ENCODE assay signal across 8 cellular contexts in genomic region chr13:50080158-50080855, GRCh38.
DNase-seq lines count a peak whose midpoint lies in the region; ATAC-seq and TF ChIP-seq lines count a peak whose summit lies in the region.

No MANE protein-coding gene starts in this region.

- CTCF ChIA-PET in WTC11 (lab: Charles Lee) = interaction anchor here (0.6 to 4.5 kb wide), 8 partner anchors 46 to 832 kb away, joined by 3 to 41 read pairs (median 4); partner anchors contain the start of genes SPRYD7 and TRIM13

- peaks cover 87% of the 10 kb centered on the region for H3K79me2 ChIP-seq in MM.1S (ENCODE audit: low read length)

- peaks cover 21% of the 10 kb centered on the region for H3F3A ChIP-seq in MM.1S (ENCODE audit: insufficient read depth, low read length)

- POLR2A ChIA-PET in WTC11 (lab: Charles Lee) = interaction anchor here (0.5 to 4.9 kb wide), 5 partner anchors 10 to 104 kb away, joined by 3 to 52 read pairs (median 3); partner anchors contain the start of gene TRIM13

- no peaks in the 10 kb centered on the region for H3K9me3 Mint-ChIP-seq in WTC11

- H3K4me2 ChIP-seq in MM.1S (ENCODE audit: low read depth, low read length) = peak overlapping the region; percentile 59

- no peaks in the 10 kb centered on the region for H3K9me2 ChIP-seq in MM.1S (replicated peaks; ENCODE audit: insufficient read depth, low read length)

- H3K27me3 ChIP-seq in MM.1S (replicated peaks; ENCODE audit: insufficient read depth, low read length) (no peaks in the 10 kb centered on the region), testis (no peaks in the 10 kb centered on the region)
- H3K27me3 ChIP-seq in effector memory CD4-positive, alpha-beta T cell (replicated peaks; ENCODE audit: control insufficient read depth, insufficient read depth, low read length, poor library complexity, severe bottlenecking) = no peaks in the 10 kb centered on the region

- peak overlapping the region; percentile 97 for H3K9ac ChIP-seq in MM.1S (ENCODE audit: low read length)

- H3K36me3 Mint-ChIP-seq in WTC11 = no peaks in the 10 kb centered on the region

- no peak for TF ChIP-seq CTCF in MM.1S (IDR thresholded peaks at IDR 0.05; ENCODE audit: low read length)
- TF ChIP-seq CTCF in WTC11 (IDR thresholded peaks at IDR 0.05) = no peak
- TF ChIP-seq CTCF in mucosa of descending colon (IDR thresholded peaks at IDR 0.05) = no peak
- no peak for TF ChIP-seq CTCF in testis (IDR thresholded peaks at IDR 0.05)

- H3K9me3 ChIP-seq in MM.1S (replicated peaks; ENCODE audit: insufficient read depth, low read length) (no peaks in the 10 kb centered on the region), mucosa of descending colon (no peaks in the 10 kb centered on the region), testis (no peaks in the 10 kb centered on the region)
- no peaks in the 10 kb centered on the region for H3K9me3 ChIP-seq in effector memory CD4-positive, alpha-beta T cell (ENCODE audit: control insufficient read depth, low read length)

- WGBS in testis, 2 donors = 12 to 15% methylated on average over 31 of the region's 31 CpGs

- intact Hi-C loops in mucosa of descending colon (cut with DNase I, micrococcal nuclease) = loop anchor here (5.0 to 10.0 kb wide), 4 partner anchors 42 to 454 kb away; partner anchors contain the start of gene TRIM13 (in 1 of the 2)
- intact Hi-C loops in testis (cut with DNase I; ENCODE audit: low total_unique reads) = loop anchor here (5.0 kb wide), 2 partner anchors 47 to 83 kb away; partner anchors contain the start of gene TRIM13

- H3K4me1 ChIP-seq in MM.1S (ENCODE audit: low read length) (0 out of 2 replicates have a peak, but pooled peaks cover 10% of the 10 kb centered on the region), mucosa of descending colon (ENCODE audit: low read depth) (peaks cover 6% of the 10 kb centered on the region), testis (peaks cover 8% of the 10 kb centered on the region)
- H3K4me1 ChIP-seq in effector memory CD4-positive, alpha-beta T cell (ENCODE audit: control insufficient read depth, insufficient read depth, low read length, poor library complexity, severe bottlenecking) = peaks cover 5% of the 10 kb centered on the region

- ATAC-seq in WTC11 = no peak
- ATAC-seq in mucosa of descending colon = no peak
- ATAC-seq in HG03342 (IDR thresholded peaks at IDR 0.05; ENCODE audit: unreplicated experiment) = no peak

- H3K27me3 Mint-ChIP-seq in WTC11 (ENCODE audit: low read depth) = peaks cover 9% of the 10 kb centered on the region; the same call in 1 of the 2 replicates

- no peak for TF ChIP-seq POLR2A in testis (IDR thresholded peaks at IDR 0.05)

- H3K27ac ChIP-seq in MM.1S (ENCODE audit: low read length) = peak overlapping the region; percentile 89; the same call in 1 of the 2 replicates
- peak overlapping the region; percentile 87 for H3K27ac ChIP-seq in effector memory CD4-positive, alpha-beta T cell (ENCODE audit: insufficient read depth, low read length, poor library complexity, severe bottlenecking)
- H3K27ac ChIP-seq in testis = peak overlapping the region; percentile 87 to 92

- H3K27ac Mint-ChIP-seq in WTC11 = peak overlapping the region; percentile 61

- H3K4me3 ChIP-seq in MM.1S (ENCODE audit: low read length) (peak overlapping the region; percentile 82), mucosa of descending colon (peak overlapping the region; percentile 62), testis (peak overlapping the region; percentile 81 to 82)
- H3K4me3 ChIP-seq in effector memory CD4-positive, alpha-beta T cell (ENCODE audit: insufficient read depth, low read depth, low read length, poor library complexity, severe bottlenecking) = peak overlapping the region; percentile 78

- no peaks in the 10 kb centered on the region; the same call in 1 of the 2 replicates for H3K36me3 ChIP-seq in MM.1S (replicated peaks; ENCODE audit: insufficient read depth, low read length)
- no peaks in the 10 kb centered on the region for H3K36me3 ChIP-seq in effector memory CD4-positive, alpha-beta T cell (ENCODE audit: control insufficient read depth, insufficient read depth, low read length)
- no peaks in the 10 kb centered on the region for H3K36me3 ChIP-seq in mucosa of descending colon (ENCODE audit: low read depth)
- H3K36me3 ChIP-seq in testis (ENCODE audit: low read depth, missing control alignments) = no peaks in the 10 kb centered on the region

- peak; percentile 11 for DNase-seq in Daoy (ENCODE audit: low read depth)
- DNase-seq in MM.1S = peak; percentile 7
- DNase-seq in WTC11 (ENCODE audit: low spot score) = no peak
- DNase-seq in effector memory CD4-positive, alpha-beta T cell = peak; percentile 4 to 22 (median 21)
- DNase-seq in mucosa of descending colon = peak in 2 of 3 donors; percentile 45 to 51
- DNase-seq in testis = peak; percentile 56
- no peak for DNase-seq in NK-92 (lab: John Stamatoyannopoulos, UW; ENCODE audit: unreplicated experiment)

- no peak overlapping the region for H2AFZ ChIP-seq in MM.1S (ENCODE audit: low read length)

- peak overlapping the region; percentile 98 for H3K4me3 Mint-ChIP-seq in WTC11

- H4K20me1 ChIP-seq in MM.1S (ENCODE audit: insufficient read depth, low read length) = peaks cover 33% of the 10 kb centered on the region; the same call in 1 of the 2 replicates

- H3K4me1 Mint-ChIP-seq in WTC11 = peaks cover 41% of the 10 kb centered on the region

TF ChIP-seq in WTC11, 78 proteins besides CTCF, POLR2A, EP300 and RAD21:
- no peak for TF ChIP-seq GRHL2 (CRISPR knock-in tag; IDR thresholded peaks at IDR 0.05; ENCODE audit: insufficient replicate concordance, severe bottlenecking)
- no peak for TF ChIP-seq MYBL2 (CRISPR knock-in tag; IDR thresholded peaks at IDR 0.05)

Comparison
In these comparisons a context has a peak if more than half of its experiments do, and no peak if none do; other contexts are left out.
1. DNase-seq: peak in Daoy (single experiment), MM.1S (single experiment), effector memory CD4-positive, alpha-beta T cell (3 of 3), mucosa of descending colon (2 of 3) and testis (single experiment); none in WTC11 (single experiment) and NK-92 (single experiment).
2. Peak in every context shown above with its lines, with median percentiles within 50 percentile points of each other: H3K27ac ChIP-seq and H3K4me3 ChIP-seq.